ENCODE assay signal across 1 cellular context in the genomic region with DNA sequence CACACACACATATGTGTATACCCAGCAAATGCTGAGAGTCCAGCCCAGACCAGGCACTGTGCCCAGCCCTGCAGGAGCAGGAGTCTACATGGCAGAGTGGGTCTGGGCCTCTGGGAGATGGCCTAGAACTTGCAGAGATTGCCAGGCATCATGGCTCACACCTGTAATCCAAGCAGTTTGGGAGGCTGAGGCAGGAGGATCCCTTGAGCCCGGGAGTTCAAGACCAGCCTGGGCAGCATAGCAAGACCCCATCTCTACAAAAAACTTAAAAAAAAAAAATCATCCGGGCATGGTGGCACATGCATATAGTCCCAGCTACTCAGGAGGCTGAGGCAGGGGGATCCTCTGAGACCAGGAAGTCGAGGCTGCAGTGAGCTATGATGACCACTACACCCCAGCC.
A peak's percentile ranks its signal among the peaks of the same experiment; 100 is the strongest.
TF ChIP-seq lines count a peak whose summit lies in the region.

No MANE protein-coding gene starts in this region.

TF ChIP-seq in K562, 482 proteins besides CTCF, POLR2A, EP300 and RAD21:
- TF ChIP-seq TEAD1 (CRISPR knock-in tag; IDR thresholded peaks at IDR 0.05) (no peak), ZNF121 (CRISPR knock-in tag; conservative IDR thresholded peaks at IDR 0.05) (peak; percentile 75)
